Comparison of ENCODE assay signal across 1 cellular context in genomic region chr1:169526120-169526832, GRCh38.
TF ChIP-seq lines count a peak whose summit lies in the region.

No MANE protein-coding gene starts in this region.

TF ChIP-seq in K562, 482 proteins besides CTCF, POLR2A, EP300 and RAD21 (continued from another document):
- TF ChIP-seq PHF8 (IDR thresholded peaks at IDR 0.05; ENCODE audit: borderline replicate concordance, low read length): no peak
- TF ChIP-seq TAF15 (IDR thresholded peaks at IDR 0.05; ENCODE audit: low read depth, low read length): no peak
- no peak for TF ChIP-seq BRF1 (IDR thresholded peaks at IDR 0.05; ENCODE audit: borderline replicate concordance, extremely low read depth, insufficient read length)
- no peak for TF ChIP-seq PBX2 (CRISPR knock-in tag; IDR thresholded peaks at IDR 0.05; ENCODE audit: low read depth)
- TF ChIP-seq PBX2 (tag; conservative IDR thresholded peaks at IDR 0.05; ENCODE audit: low read depth): 0 out of 2 replicates have a peak, but pooled peaks have one; percentile 18
- TF ChIP-seq, protein P1, sequence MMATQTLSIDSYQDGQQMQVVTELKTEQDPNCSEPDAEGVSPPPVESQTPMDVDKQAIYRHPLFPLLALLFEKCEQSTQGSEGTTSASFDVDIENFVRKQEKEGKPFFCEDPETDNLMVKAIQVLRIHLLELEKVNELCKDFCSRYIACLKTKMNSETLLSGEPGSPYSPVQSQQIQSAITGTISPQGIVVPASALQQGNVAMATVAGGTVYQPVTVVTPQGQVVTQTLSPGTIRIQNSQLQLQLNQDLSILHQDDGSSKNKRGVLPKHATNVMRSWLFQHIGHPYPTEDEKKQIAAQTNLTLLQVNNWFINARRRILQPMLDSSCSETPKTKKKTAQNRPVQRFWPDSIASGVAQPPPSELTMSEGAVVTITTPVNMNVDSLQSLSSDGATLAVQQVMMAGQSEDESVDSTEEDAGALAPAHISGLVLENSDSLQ (IDR thresholded peaks at IDR 0.05): peak; percentile 72; the same call in 1 of the 2 replicates
- no peak for TF ChIP-seq GTF2E2 (tag; IDR thresholded peaks at IDR 0.05)
- 0 out of 4 replicates have a peak, but pooled peaks of 1 of the 2 experiments have one; percentile 23 for TF ChIP-seq RCOR1 (IDR thresholded peaks at IDR 0.05; ENCODE audit: borderline replicate concordance in 1 of 2, low read depth in 2 of 2, low read length in 2 of 2)
- TF ChIP-seq HMG20A (CRISPR knock-in tag; conservative IDR thresholded peaks at IDR 0.05): no peak
- peak; percentile 42; the same call in 1 of the 2 replicates for TF ChIP-seq CBFA2T3 (IDR thresholded peaks at IDR 0.05)
- TF ChIP-seq WHSC1 (IDR thresholded peaks at IDR 0.05; ENCODE audit: low read length): no peak
